8 cellular contexts compared by ENCODE assay signal in genomic region chr19:41548954-41549688, GRCh38. TPM values are rescaled to one million over a fixed set of nuclear protein-coding genes. Genes with fewer than 3 reads are reported as not detected.
A peak's percentile ranks its signal among the peaks of the same experiment; 100 is the strongest.
DNase-seq lines count a peak whose midpoint lies in the region; ATAC-seq and TF ChIP-seq lines count a peak whose summit lies in the region.

No MANE protein-coding gene starts in this region.

- no peaks in the 10 kb centered on the region for H3K27me3 ChIP-seq in CD4-positive, alpha-beta T cell (ENCODE audit: control insufficient read depth, insufficient read depth, low read length)
- H3K27me3 ChIP-seq in rectal smooth muscle tissue (ENCODE audit: control insufficient read depth, insufficient read depth, low read length) = no peaks in the 10 kb centered on the region

- TF ChIP-seq CTCF in CD4-positive, alpha-beta T cell (IDR thresholded peaks at IDR 0.05) = no peak
- TF ChIP-seq CTCF in progenitor cell of endocrine pancreas (IDR thresholded peaks at IDR 0.05; ENCODE audit: unreplicated experiment) = no peak

- H3K27ac Mint-ChIP-seq in CD4-positive, alpha-beta T cell = peak overlapping the region; percentile 82
- peak overlapping the region; percentile 95 for H3K27ac Mint-ChIP-seq in dendritic cell treated with granulocyte-macrophage colony-stimulating factor and Interleukin-4, amounts not matched to agents 40 ng/mL and 50 ng/mL, for 4 days
- H3K27ac Mint-ChIP-seq in progenitor cell of endocrine pancreas = no peak overlapping the region

- ATAC-seq in CD4-positive, alpha-beta T cell (ENCODE audit: poor library complexity) = peak; percentile 63
- ATAC-seq in HG02571 (IDR thresholded peaks at IDR 0.05; ENCODE audit: unreplicated experiment) = peak; percentile 50

- H3K4me1 ChIP-seq in rectal smooth muscle tissue (ENCODE audit: control insufficient read depth, insufficient read depth, low read length) = no peaks in the 10 kb centered on the region

- no peaks in the 10 kb centered on the region for H3K27me3 Mint-ChIP-seq in CD4-positive, alpha-beta T cell
- no peaks in the 10 kb centered on the region for H3K27me3 Mint-ChIP-seq in dendritic cell treated with granulocyte-macrophage colony-stimulating factor and Interleukin-4, amounts not matched to agents 40 ng/mL and 50 ng/mL, for 4 days
- peaks cover 3% of the 10 kb centered on the region for H3K27me3 Mint-ChIP-seq in progenitor cell of endocrine pancreas

- peaks cover 50% of the 10 kb centered on the region for H3K36me3 Mint-ChIP-seq in CD4-positive, alpha-beta T cell (ENCODE audit: low read depth)
- H3K36me3 Mint-ChIP-seq in dendritic cell treated with granulocyte-macrophage colony-stimulating factor and Interleukin-4, amounts not matched to agents 40 ng/mL and 50 ng/mL, for 4 days (ENCODE audit: low read depth) = no peaks in the 10 kb centered on the region
- H3K36me3 Mint-ChIP-seq in progenitor cell of endocrine pancreas (ENCODE audit: insufficient read depth) = no peaks in the 10 kb centered on the region

- H3K27ac ChIP-seq in CD4-positive, alpha-beta T cell (ENCODE audit: low read depth, low read length) = peak overlapping the region; percentile 62
- peak overlapping the region; percentile 44 for H3K27ac ChIP-seq in rectal smooth muscle tissue (ENCODE audit: low read depth, low read length)

- peaks cover 70% of the 10 kb centered on the region for H3K4me1 Mint-ChIP-seq in CD4-positive, alpha-beta T cell (ENCODE audit: low read depth)
- H3K4me1 Mint-ChIP-seq in dendritic cell treated with granulocyte-macrophage colony-stimulating factor and Interleukin-4, amounts not matched to agents 40 ng/mL and 50 ng/mL, for 4 days (ENCODE audit: low read depth) = peaks cover 68% of the 10 kb centered on the region
- H3K4me1 Mint-ChIP-seq in progenitor cell of endocrine pancreas (ENCODE audit: low read depth) = peaks cover 3% of the 10 kb centered on the region

- no peaks in the 10 kb centered on the region for H3K9me3 Mint-ChIP-seq in CD4-positive, alpha-beta T cell
- H3K9me3 Mint-ChIP-seq in dendritic cell treated with granulocyte-macrophage colony-stimulating factor and Interleukin-4, amounts not matched to agents 40 ng/mL and 50 ng/mL, for 4 days = no peaks in the 10 kb centered on the region
- H3K9me3 Mint-ChIP-seq in progenitor cell of endocrine pancreas (ENCODE audit: low read depth) = peaks cover 26% of the 10 kb centered on the region

- peak overlapping the region; percentile 97 for H3K4me3 Mint-ChIP-seq in CD4-positive, alpha-beta T cell
- H3K4me3 Mint-ChIP-seq in dendritic cell treated with granulocyte-macrophage colony-stimulating factor and Interleukin-4, amounts not matched to agents 40 ng/mL and 50 ng/mL, for 4 days = peak overlapping the region; percentile 50
- no peak overlapping the region for H3K4me3 Mint-ChIP-seq in progenitor cell of endocrine pancreas (ENCODE audit: low read depth)

- peak overlapping the region; percentile 4 for H3K9ac ChIP-seq in rectal smooth muscle tissue (ENCODE audit: low read length)

- CTCF ChIA-PET in CD4-positive, alpha-beta T cell (lab: Charles Lee) = interaction anchor here (0.7 to 1.9 kb wide), 8 partner anchors 9 to 261 kb away, joined by 3 to 10 read pairs (median 3); no protein-coding TSS in a partner anchor

- H3K9me3 ChIP-seq in CD4-positive, alpha-beta T cell (ENCODE audit: control insufficient read depth, low read length) = no peaks in the 10 kb centered on the region

- no peaks in the 10 kb centered on the region for H3K36me3 ChIP-seq in rectal smooth muscle tissue (ENCODE audit: control insufficient read depth, insufficient read depth, low read length)

- peak in 9 of 10 experiments; percentile 57 to 78 (median 72) for DNase-seq in CD4-positive, alpha-beta T cell
- DNase-seq in T-helper 9 cell (peak; percentile 65), NCI-H1417 treated with DMSO at 0.1 percent for 48 hours (lab: John Stamatoyannopoulos, UW) (no peak), D341Med (ENCODE audit: low spot score) (no peak), progenitor cell of endocrine pancreas (ENCODE audit: low spot score, unreplicated experiment) (no peak)

- POLR2A ChIA-PET in CD4-positive, alpha-beta T cell (lab: Charles Lee) = interaction anchor here (0.6 to 10.0 kb wide), 18 partner anchors 9 to 1128 kb away, joined by 3 to 286 read pairs (median 4); partner anchors contain the start of genes B9D2, CEACAM21, DMAC2 and HNRNPUL1

- intact Hi-C loops in CD4-positive, alpha-beta T cell (cut with DNase I, micrococcal nuclease) = loop anchor here (2.0 to 5.0 kb wide), 3 partner anchors 18 to 286 kb away; partner anchors contain the start of gene TGFB1 (in 1 of the 2)
- intact Hi-C loops in dendritic cell treated with granulocyte-macrophage colony-stimulating factor and Interleukin-4, amounts not matched to agents 40 ng/mL and 50 ng/mL, for 4 days (cut with micrococcal nuclease) = no loop called here

- H3K4me3 ChIP-seq in rectal smooth muscle tissue (ENCODE audit: low read length) = peak overlapping the region; percentile 33

RNA-seq across cellular contexts. Expression of gene CEACAM21, which starts 26.8 kb away (rescaled TPM):
- total RNA-seq in CD4-positive, alpha-beta T cell = 10 to 100 TPM; 30.7 to 34.9 TPM
- total RNA-seq in progenitor cell of endocrine pancreas = not detected in 2 replicates

Comparison
In these comparisons a context has a peak if more than half of its experiments do, and no peak if none do; other contexts are left out.
1. DNase-seq: peak in CD4-positive, alpha-beta T cell (9 of 10) and T-helper 9 cell (single experiment); none in NCI-H1417 treated with DMSO at 0.1 percent for 48 hours (single experiment), D341Med (single experiment) and progenitor cell of endocrine pancreas (single experiment).
2. RNA of gene CEACAM21, which starts 26.8 kb away (total RNA-seq): 30.7 to 34.9 TPM in CD4-positive, alpha-beta T cell; not detected in progenitor cell of endocrine pancreas; every median in the first group is over 10 times any median in the second.